8 cellular contexts compared by ENCODE assay signal in genomic region chr7:7639421-7639820, GRCh38. TPM values are rescaled to one million over a fixed set of nuclear protein-coding genes. Genes with fewer than 3 reads are reported as not detected.
DNase-seq lines count a peak whose midpoint lies in the region; ATAC-seq, FAIRE-seq and TF ChIP-seq lines count a peak whose summit lies in the region.

No MANE protein-coding gene starts in this region.

- H4K20me1 ChIP-seq in K562 (replicated peaks; ENCODE audit: control insufficient read depth, insufficient read depth, low read length), result no peaks in the 10 kb centered on the region

- H3K79me2 ChIP-seq in K562 (ENCODE audit: control insufficient read depth, insufficient read depth, low read length) (peaks cover 48% of the 10 kb centered on the region), mesendoderm (ENCODE audit: control insufficient read depth, insufficient read depth, low read length) (no peaks in the 10 kb centered on the region)

- H3K4me3 ChIP-seq in HFF-Myc (replicated peaks; ENCODE audit: low read depth, low read length) (peak overlapping the region; percentile 90), K562 (peak overlapping the region; percentile 62), mesendoderm (ENCODE audit: low read length) (peak overlapping the region; percentile 97), lower leg skin (ENCODE audit: low read depth, poor library complexity, severe bottlenecking) (no peak overlapping the region)

- H2BK120ac ChIP-seq in mesendoderm (ENCODE audit: low read depth, low read length), result no peak overlapping the region

- POLR2A ChIA-PET in K562 (lab: Yijun Ruan, JAX), result no interaction called here

- CTCF ChIA-PET in K562 (lab: Yijun Ruan, JAX; ENCODE audit: low intra/inter-chr PET ratio), result no interaction called here

- no peak for TF ChIP-seq RAD21 in K562 (CRISPR knock-in tag; conservative IDR thresholded peaks at IDR 0.05 in 1 of 2, IDR thresholded peaks at IDR 0.05 in 1 of 2)

- H2AFZ ChIP-seq in K562 (ENCODE audit: low read depth, low read length), result peak overlapping the region; percentile 88

- H3K56ac ChIP-seq in mesendoderm (ENCODE audit: low read length), result peak overlapping the region; percentile 99

- H3K4me2 ChIP-seq in K562 (ENCODE audit: insufficient read depth, low read length), result peak overlapping the region; percentile 89
- H3K4me2 ChIP-seq in mesendoderm (ENCODE audit: low read length), result peak overlapping the region; percentile 42

- DNase-seq in HFF-Myc (ENCODE audit: extremely low read depth, low read depth) (no peak), K562 (ENCODE audit: extremely low read depth in 1 of 4, low spot score in 3 of 4) (no peak), mesendoderm (no peak), lower leg skin (ENCODE audit: low spot score in 2 of 2) (no peak), NCI-H2081 (lab: John Stamatoyannopoulos, UW) (no peak), NCI-H446 (lab: John Stamatoyannopoulos, UW) (no peak)

- WGBS in K562 (ENCODE audit: insufficient coverage, low coverage, missing lambda C conversion rate), result 2% methylated on average over 5 of the region's 5 CpGs
- no CpG with 5 or more reads among the region's 5 CpGs for WGBS in mesendoderm (ENCODE audit: extremely low coverage, insufficient coverage, low lambda C conversion rate)
- 15 to 20% methylated on average over 5 of the region's 5 CpGs for WGBS in lower leg skin, 2 donors

- H3K4me1 ChIP-seq in K562 (replicated peaks in 1 of 2; ENCODE audit: control insufficient read depth in 2 of 2, insufficient read depth in 2 of 2, low read length in 2 of 2) (peaks cover 0 to 3% of the 10 kb centered on the region in 2 experiments; a peak in 1 of 5 replicates), mesendoderm (ENCODE audit: control insufficient read depth, low read depth, low read length) (no peaks in the 10 kb centered on the region)

- H2AK5ac ChIP-seq in mesendoderm (ENCODE audit: low read length), result no peak overlapping the region

- no peak overlapping the region for H4K8ac ChIP-seq in mesendoderm (ENCODE audit: low read depth, low read length)

- no peak overlapping the region for H2BK5ac ChIP-seq in mesendoderm (ENCODE audit: low read length)

- no peak for FAIRE-seq in K562 (lab: Jason Lieb, UNC)

- H3K9ac ChIP-seq in K562 (ENCODE audit: insufficient read depth in 1 of 2, low read depth in 2 of 2, low read length in 2 of 2), result peak overlapping the region; percentile 84 to 96
- peak overlapping the region; percentile 93 for H3K9ac ChIP-seq in mesendoderm (ENCODE audit: low read length)

- intact Hi-C loops in K562 (cut with micrococcal nuclease) (no loop called here), lower leg skin (cut with DNase I; ENCODE audit: low total_unique reads) (no loop called here)

- no peaks in the 10 kb centered on the region for H3K9me3 ChIP-seq in K562 (replicated peaks; ENCODE audit: control insufficient read depth, insufficient read depth, low read depth, low read length)

- H3K27me3 ChIP-seq in K562 (ENCODE audit: control insufficient read depth in 2 of 2, insufficient read depth in 2 of 2, low read length in 2 of 2), result no peaks in the 10 kb centered on the region
- H3K27me3 ChIP-seq in mesendoderm (ENCODE audit: insufficient read depth, low read length, poor library complexity), result no peaks in the 10 kb centered on the region

- H3K4ac ChIP-seq in mesendoderm (ENCODE audit: low read depth, low read length), result no peak overlapping the region

- TF ChIP-seq POLR2A in K562 (conservative IDR thresholded peaks at IDR 0.05) (no peak), lower leg skin (IDR thresholded peaks at IDR 0.05) (no peak)

- in situ Hi-C loops in K562 (cut with MboI), result no loop called here

- peaks cover 2% of the 10 kb centered on the region for H3K79me1 ChIP-seq in mesendoderm (ENCODE audit: low read length)

- H3K36me3 ChIP-seq in K562 (ENCODE audit: control insufficient read depth, insufficient read depth, low read length) (peaks cover 21% of the 10 kb centered on the region; the same call in 2 of the 3 replicates), mesendoderm (ENCODE audit: control insufficient read depth, insufficient read depth, low read length) (no peaks in the 10 kb centered on the region)

- peak overlapping the region; percentile 79 for H3K27ac ChIP-seq in 22Rv1
- peak overlapping the region; percentile 75 for H3K27ac ChIP-seq in K562 (ENCODE audit: extremely low read depth, low read depth, low read length)
- H3K27ac ChIP-seq in mesendoderm (ENCODE audit: low read depth, low read length), result no peak overlapping the region

- no peak for ATAC-seq in K562
- no peak for ATAC-seq in GM21529 (IDR thresholded peaks at IDR 0.05; ENCODE audit: unreplicated experiment)

- H3K18ac ChIP-seq in mesendoderm (ENCODE audit: low read length), result no peak overlapping the region

- H3K23ac ChIP-seq in mesendoderm (ENCODE audit: low read length), result no peak overlapping the region

- no peak overlapping the region for H4K5ac ChIP-seq in mesendoderm (ENCODE audit: low read length)

- no peaks in the 10 kb centered on the region for H3K9me1 ChIP-seq in K562 (ENCODE audit: control insufficient read depth, insufficient read depth, low read length)

- H2BK15ac ChIP-seq in mesendoderm (replicated peaks; ENCODE audit: low read depth), result no peak overlapping the region

- TF ChIP-seq EP300 in K562 (IDR thresholded peaks at IDR 0.05; ENCODE audit: low read length), result no peak

- TSS peak; percentile 69 for BruUV-seq in K562 (replicated peaks; lab: Mats Ljungman, UMichigan)

- TF ChIP-seq CTCF in 22Rv1 (IDR thresholded peaks at IDR 0.05) (no peak), HFF-Myc (IDR thresholded peaks at IDR 0.05; ENCODE audit: low read depth, low read length, missing control alignments) (no peak), K562 (IDR thresholded peaks at IDR 0.05 in 2 of 3, conservative IDR thresholded peaks at IDR 0.05 in 1 of 3; ENCODE audit: insufficient read depth in 2 of 3, low read depth in 1 of 3, low read length in 3 of 3) (no peak), lower leg skin (IDR thresholded peaks at IDR 0.05) (no peak)

TF ChIP-seq in K562, 482 proteins besides CTCF, POLR2A, EP300 and RAD21:
- no peak for TF ChIP-seq SNRNP70 (optimal IDR thresholded peaks at IDR 0.05; ENCODE audit: low read depth, low read length)
- TF ChIP-seq FOXA3 (CRISPR knock-in tag; conservative IDR thresholded peaks at IDR 0.05 in 1 of 2, IDR thresholded peaks at IDR 0.05 in 1 of 2), result peak in 1 of 2 experiments; percentile 22; a peak in 1 of 4 replicates
- no peak for TF ChIP-seq SUPT5H (IDR thresholded peaks at IDR 0.05)

RNA-seq across cellular contexts. Expression of gene UMAD1, which starts 1.1 kb away (rescaled TPM):
- 3.4 and 12.5 TPM in 2 replicates for total RNA-seq in K562 (2011; cell fraction: chromatin; rRNA removed; ENCODE audit: low replicate concordance)
- total RNA-seq in K562 (2011; cell fraction: nucleolus; rRNA removed), result 3.2 and 3.4 TPM in 2 replicates
- 7.4 and 16.9 TPM in 2 replicates for total RNA-seq in K562 (2011; cell fraction: nucleoplasm; rRNA removed)
- 9.0 and 13.6 TPM in 2 replicates for total RNA-seq in K562 (2014; rRNA removed)
- 13.3 and 14.9 TPM in 2 replicates for total RNA-seq in K562 (2014; rRNA removed; fragmentation: Illumina TruSeq; extraction: Trizol)
- total RNA-seq in K562 (2015; rRNA removed; fragmentation: Illumina TruSeq; extraction: Trizol), result 13.5 and 16.0 TPM in 2 replicates
- 11.2 and 12.9 TPM in 2 replicates for total RNA-seq in K562 (2021)
- polyA plus RNA-seq in K562 (2011; rRNA removed), result 23.1 and 26.7 TPM in 2 replicates
- 11.5 and 16.9 TPM in 2 replicates for polyA plus RNA-seq in K562 (2011; cell fraction: cytosol; rRNA removed)
- polyA plus RNA-seq in K562 (2011; cell fraction: nucleus; rRNA removed), result 7.8 and 11.9 TPM in 2 replicates
- 13.0 and 16.6 TPM in 2 replicates for polyA plus RNA-seq in K562 (2012)
- polyA plus RNA-seq in K562 (2014; fragmentation: Illumina TruSeq; extraction: Trizol), result 16.0 and 18.1 TPM in 2 replicates
- polyA plus RNA-seq in K562 (2014; fragmentation: Nextera tagmentation; extraction: Ambion mirVana), result 10 to 100 TPM; 11.6 to 13.9 TPM
- polyA plus RNA-seq in K562 (2014; rRNA removed), result 11.2 and 11.4 TPM in 2 replicates
- polyA minus RNA-seq in K562 (2011; rRNA and poly(A)+ RNA removed), result 16.6 and 17.3 TPM in 2 replicates
- polyA minus RNA-seq in K562 (2011; cell fraction: cytosol; rRNA and poly(A)+ RNA removed), result 4.0 and 6.4 TPM in 2 replicates
- 4.3 and 7.0 TPM in 2 replicates for polyA minus RNA-seq in K562 (2011; cell fraction: nucleus; rRNA and poly(A)+ RNA removed)
- polyA plus RNA-seq in mesendoderm (2013, experiment 1 of 2), result 9.9 TPM
- polyA plus RNA-seq in mesendoderm (2013, experiment 2 of 2), result 10.6 TPM
- total RNA-seq in lower leg skin, result 10 to 100 TPM; 12.3 to 26.1 (median 13.2) TPM
